In the genomic region with DNA sequence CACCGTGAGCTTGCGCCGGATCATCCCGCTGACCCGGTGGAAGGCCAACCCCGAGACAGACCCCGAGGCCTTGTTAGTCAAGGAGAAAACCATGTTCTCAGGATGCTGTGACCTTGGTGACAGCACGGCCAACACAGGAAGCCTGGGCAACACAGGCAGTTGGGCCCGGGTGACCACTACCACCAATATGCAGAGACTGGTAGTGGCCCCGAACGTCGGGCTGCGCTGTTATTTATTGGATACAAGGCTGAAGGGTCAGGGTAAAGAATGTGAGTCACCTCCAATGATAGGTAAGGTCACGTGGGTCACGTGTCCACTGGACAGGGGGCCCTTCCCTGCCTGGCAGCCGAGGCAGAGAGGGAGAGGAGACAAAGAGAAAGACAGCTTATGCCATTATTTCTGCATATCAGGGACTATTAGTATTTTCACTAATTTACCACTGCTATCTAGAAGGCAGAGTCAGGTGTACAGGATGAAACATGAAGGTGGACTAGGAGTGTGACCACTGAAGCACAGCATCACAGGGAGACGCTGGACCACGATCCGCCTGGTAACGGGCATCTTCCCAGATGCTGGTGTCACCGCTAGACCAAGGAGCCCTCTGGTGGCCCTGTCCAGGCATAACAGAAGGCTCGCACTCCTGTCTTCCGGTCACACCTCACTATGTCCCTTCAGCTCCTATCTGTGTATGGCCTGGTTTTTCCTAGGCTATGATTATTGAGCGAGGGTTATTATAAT, we compare ENCODE assay signal across 7 cellular contexts. TPM values are rescaled to one million over a fixed set of nuclear protein-coding genes. Genes with fewer than 3 reads are reported as not detected.
DNase-seq lines count a peak whose midpoint lies in the region; ATAC-seq, FAIRE-seq and TF ChIP-seq lines count a peak whose summit lies in the region.
"Not testable (repeated sequence)": the region's sequence is repeated elsewhere in the genome, so short reads cannot be mapped to it uniquely, and the experiment has no call there.

No MANE protein-coding gene starts in this region.

- WGBS in trophoblast cell (ENCODE audit: extremely low coverage, insufficient coverage, insufficient read length) = no CpG with 5 or more reads among the region's 24 CpGs

- H3K4me3 ChIP-seq in epithelial cell of esophagus (ENCODE audit: low read length); trophoblast cell (ENCODE audit: low read depth, low read length): not testable (repeated sequence)

- not testable (repeated sequence) for H3K27me3 Mint-ChIP-seq in activated T-cell treated with anti-CD3 and anti-CD28 coated beads, Interleukin-2, amount 50 U/mL, for 72 hours (ENCODE audit: low read depth)

- not testable (repeated sequence) for H3K36me3 Mint-ChIP-seq in activated T-cell treated with anti-CD3 and anti-CD28 coated beads, Interleukin-2, amount 50 U/mL, for 72 hours (ENCODE audit: insufficient read depth in 2 of 2)

- H3K9ac ChIP-seq in trophoblast cell (ENCODE audit: low read length) = not testable (repeated sequence)

- not testable (repeated sequence) for H3K23ac ChIP-seq in trophoblast cell (ENCODE audit: low read length)

- H3K27ac Mint-ChIP-seq in activated T-cell treated with anti-CD3 and anti-CD28 coated beads, Interleukin-2, amount 50 U/mL, for 72 hours = peak overlapping the region; percentile 39

- H3K27ac ChIP-seq in trophoblast cell (ENCODE audit: low read depth, low read length) = not testable (repeated sequence)

- peak; percentile 71 for DNase-seq in ELF-1 (ENCODE audit: low read depth, low spot score)
- peak; percentile 20 for DNase-seq in MV-4-11 (lab: John Stamatoyannopoulos, UW)
- DNase-seq in RCC 7860 (ENCODE audit: low spot score) = peak; percentile 33
- DNase-seq in activated T-cell treated with anti-CD3 and anti-CD28 coated beads, Interleukin-2, amount 50 U/mL, for 72 hours = peak in 1 of 2 donors; percentile 31
- DNase-seq in epithelial cell of esophagus (ENCODE audit: low read depth) = peak; percentile 28
- DNase-seq in kidney glomerular epithelial cell (lab: John Stamatoyannopoulos, UW) = peak; percentile 14
- peak; percentile 54 to 67 for DNase-seq in trophoblast cell

- not testable (repeated sequence) for H3K14ac ChIP-seq in trophoblast cell (ENCODE audit: low read length)

- not testable (repeated sequence) for H3K4me2 ChIP-seq in trophoblast cell (ENCODE audit: low read length)

- H3K4me1 Mint-ChIP-seq in activated T-cell treated with anti-CD3 and anti-CD28 coated beads, Interleukin-2, amount 50 U/mL, for 72 hours (ENCODE audit: low read depth) = not testable (repeated sequence)

- not testable (repeated sequence) for H3K4me1 ChIP-seq in trophoblast cell (ENCODE audit: control insufficient read depth in 1 of 2, insufficient read depth in 2 of 2, low read length in 2 of 2)

- not testable (repeated sequence) for H2BK5ac ChIP-seq in trophoblast cell (ENCODE audit: low read depth, low read length, poor library complexity)

- H4K8ac ChIP-seq in trophoblast cell (ENCODE audit: low read depth, low read length) = not testable (repeated sequence)

- H2AFZ ChIP-seq in trophoblast cell (ENCODE audit: insufficient read depth, low read length, poor library complexity) = not testable (repeated sequence)

- not testable (repeated sequence) for H2AK5ac ChIP-seq in trophoblast cell (ENCODE audit: low read length)

- FAIRE-seq in RCC 7860 (lab: Jason Lieb, UNC) = not testable (repeated sequence)

- H4K12ac ChIP-seq in trophoblast cell (ENCODE audit: low read depth, low read length) = not testable (repeated sequence)

- not testable (repeated sequence) for ATAC-seq in activated T-cell treated with anti-CD3 and anti-CD28 coated beads, Interleukin-2, amount 50 U/mL, for 72 hours (replicated peaks in 1 of 2)

- H4K91ac ChIP-seq in trophoblast cell (ENCODE audit: low read depth, low read length) = not testable (repeated sequence)

- not testable (repeated sequence) for H3K79me1 ChIP-seq in trophoblast cell (ENCODE audit: low read length)

- peak; percentile 58 for TF ChIP-seq CTCF in epithelial cell of esophagus (IDR thresholded peaks at IDR 0.05; ENCODE audit: insufficient read depth, low read depth, low read length, missing control alignments)

- H3K4ac ChIP-seq in trophoblast cell (ENCODE audit: low read depth, low read length) = not testable (repeated sequence)

- not testable (repeated sequence) for H3K79me2 ChIP-seq in trophoblast cell (ENCODE audit: control insufficient read depth, insufficient read depth, low read length, poor library complexity)

- not testable (repeated sequence) for H3K4me3 Mint-ChIP-seq in activated T-cell treated with anti-CD3 and anti-CD28 coated beads, Interleukin-2, amount 50 U/mL, for 72 hours

- not testable (repeated sequence) for H3K18ac ChIP-seq in trophoblast cell (ENCODE audit: low read length)

- H3K27me3 ChIP-seq in trophoblast cell (ENCODE audit: insufficient read depth, low read length) = not testable (repeated sequence)

- not testable (repeated sequence) for H2BK120ac ChIP-seq in trophoblast cell (ENCODE audit: insufficient read depth, low read length, poor library complexity)

- H2BK12ac ChIP-seq in trophoblast cell (ENCODE audit: low read length) = not testable (repeated sequence)

- not testable (repeated sequence) for H3K9me3 ChIP-seq in trophoblast cell (ENCODE audit: insufficient read depth, low read depth, low read length)

- H3K36me3 ChIP-seq in trophoblast cell (ENCODE audit: control insufficient read depth in 1 of 2, insufficient read depth in 2 of 2, low read length in 2 of 2) = not testable (repeated sequence)

- not testable (repeated sequence) for H3K9me3 Mint-ChIP-seq in activated T-cell treated with anti-CD3 and anti-CD28 coated beads, Interleukin-2, amount 50 U/mL, for 72 hours

RNA-seq across cellular contexts. Expression of a gene that starts 5.8 kb away (rescaled TPM):
- 10 to 100 TPM; 12.7 to 18.6 TPM for total RNA-seq in activated T-cell treated with anti-CD3 and anti-CD28 coated beads, Interleukin-2, amount 50 U/mL, for 72 hours
- polyA plus RNA-seq in trophoblast cell (2013) = 0.53 and 0.93 TPM in 2 replicates

RNA-seq across cellular contexts. Expression of a gene that starts 18.8 kb away (rescaled TPM):
- 1 to 10 TPM in 1 of 2 donors, under 1 TPM in 1; 0.25 to 1.2 TPM for total RNA-seq in activated T-cell treated with anti-CD3 and anti-CD28 coated beads, Interleukin-2, amount 50 U/mL, for 72 hours
- 0.04 and 0.10 TPM in 2 replicates for polyA plus RNA-seq in trophoblast cell (2013)

RNA-seq across cellular contexts. Expression of a gene that starts 22.2 kb away (rescaled TPM):
- 1 to 10 TPM in 1 of 2 donors, not detected in 1; 2.7 TPM for total RNA-seq in activated T-cell treated with anti-CD3 and anti-CD28 coated beads, Interleukin-2, amount 50 U/mL, for 72 hours
- 0.03 and 0.12 TPM in 2 replicates for polyA plus RNA-seq in trophoblast cell (2013)
